ENCODE assay signal across 22 cellular contexts in genomic region chr2:134462791-134463725, GRCh38.
DNase-seq lines count a peak whose midpoint lies in the region; ATAC-seq, FAIRE-seq and TF ChIP-seq lines count a peak whose summit lies in the region.
"Had no signal": no experiment of that assay in that cellular context is flagged by ENCODE, and none has a peak within 500 bp of the region (broad histone marks: within the 10 kb centered on the region; RNA-seq: fewer than 3 reads in every experiment).

No MANE protein-coding gene starts in this region.

- TF ChIP-seq CTCF in K562 (IDR thresholded peaks at IDR 0.05 in 2 of 3, conservative IDR thresholded peaks at IDR 0.05 in 1 of 3; ENCODE audit: insufficient read depth in 2 of 3, low read depth in 1 of 3, low read length in 3 of 3) (no peak), HFFc6 (IDR thresholded peaks at IDR 0.05) (no peak)

- H3K9me1 ChIP-seq in K562 (ENCODE audit: control insufficient read depth, insufficient read depth, low read length) = no peaks in the 10 kb centered on the region

- peaks cover 9 to 69% of the 10 kb centered on the region in 2 experiments for H3K27me3 ChIP-seq in K562 (ENCODE audit: control insufficient read depth in 2 of 2, insufficient read depth in 2 of 2, low read length in 2 of 2)
- no peaks in the 10 kb centered on the region for H3K27me3 ChIP-seq in effector memory CD4-positive, alpha-beta T cell (replicated peaks; ENCODE audit: control insufficient read depth, insufficient read depth, low read length, poor library complexity, severe bottlenecking)
- H3K27me3 ChIP-seq: SJSA1 had no signal

- no peak overlapping the region for H3K4me3 Mint-ChIP-seq in T-helper 17 cell
- no peak overlapping the region for H3K4me3 Mint-ChIP-seq in HFFc6
- H3K4me3 Mint-ChIP-seq: CD4-positive, alpha-beta T cell; IgD-negative memory B cell had no signal

- no peaks in the 10 kb centered on the region for H3K79me2 ChIP-seq in K562 (ENCODE audit: control insufficient read depth, insufficient read depth, low read length)

- POLR2A ChIA-PET in K562 (lab: Yijun Ruan, JAX) = no interaction called here

- H3K36me3 ChIP-seq in K562 (ENCODE audit: control insufficient read depth, insufficient read depth, low read length) = no peaks in the 10 kb centered on the region
- peaks cover 4% of the 10 kb centered on the region for H3K36me3 ChIP-seq in effector memory CD4-positive, alpha-beta T cell (ENCODE audit: control insufficient read depth, insufficient read depth, low read length)
- H3K36me3 ChIP-seq: SJSA1 had no signal

- CTCF ChIA-PET in K562 (lab: Yijun Ruan, JAX; ENCODE audit: low intra/inter-chr PET ratio) = no interaction called here

- H3K4me1 ChIP-seq in K562 (replicated peaks in 1 of 2; ENCODE audit: control insufficient read depth in 2 of 2, insufficient read depth in 2 of 2, low read length in 2 of 2) = no peaks in the 10 kb centered on the region
- no peaks in the 10 kb centered on the region for H3K4me1 ChIP-seq in effector memory CD4-positive, alpha-beta T cell (ENCODE audit: control insufficient read depth, insufficient read depth, low read length, poor library complexity, severe bottlenecking)
- H3K4me1 ChIP-seq: SJSA1 had no signal

- H3K27ac Mint-ChIP-seq in T-helper 17 cell = peak overlapping the region; percentile 53
- no peak overlapping the region for H3K27ac Mint-ChIP-seq in HFFc6
- H3K27ac Mint-ChIP-seq: CD4-positive, alpha-beta T cell had no signal

- H2AFZ ChIP-seq in K562 (ENCODE audit: low read depth, low read length) = no peak overlapping the region

- ATAC-seq in T-helper 17 cell (no peak), K562 (no peak), GM21390 (IDR thresholded peaks at IDR 0.05; ENCODE audit: unreplicated experiment) (no peak)
- ATAC-seq: Right ventricle myocardium inferior had no signal

- TF ChIP-seq RAD21 in K562 (CRISPR knock-in tag; conservative IDR thresholded peaks at IDR 0.05 in 1 of 2, IDR thresholded peaks at IDR 0.05 in 1 of 2) = no peak

- no peaks in the 10 kb centered on the region for H3K9me3 ChIP-seq in T-helper 17 cell (ENCODE audit: control insufficient read depth, low read length, poor library complexity, severe bottlenecking)
- no peaks in the 10 kb centered on the region for H3K9me3 ChIP-seq in K562 (replicated peaks; ENCODE audit: control insufficient read depth, insufficient read depth, low read depth, low read length)
- H3K9me3 ChIP-seq in effector memory CD4-positive, alpha-beta T cell (ENCODE audit: control insufficient read depth, low read length) = no peaks in the 10 kb centered on the region
- H3K9me3 ChIP-seq: SJSA1 had no signal

- H3K27ac ChIP-seq in K562 (ENCODE audit: extremely low read depth, low read depth, low read length) = no peak overlapping the region
- H3K27ac ChIP-seq in effector memory CD4-positive, alpha-beta T cell (ENCODE audit: insufficient read depth, low read length, poor library complexity, severe bottlenecking) = no peak overlapping the region
- H3K27ac ChIP-seq: SJSA1 had no signal

- BruUV-seq in K562 (replicated peaks; lab: Mats Ljungman, UMichigan) = no TSS peak

- in situ Hi-C loops in K562 (cut with MboI) = loop anchor here (5.0 kb wide), 1 partner anchor 439 kb away; no protein-coding TSS in a partner anchor

- H4K20me1 ChIP-seq in K562 (replicated peaks; ENCODE audit: control insufficient read depth, insufficient read depth, low read length) = peaks cover 15% of the 10 kb centered on the region; the same call in 1 of the 2 replicates

- TF ChIP-seq POLR2A in K562 (conservative IDR thresholded peaks at IDR 0.05) = no peak

- WGBS in K562 (ENCODE audit: insufficient coverage, low coverage, missing lambda C conversion rate) = 3% methylated on average over 12 of the region's 12 CpGs

- no peak overlapping the region for H3K9ac ChIP-seq in K562 (ENCODE audit: insufficient read depth in 1 of 2, low read depth in 2 of 2, low read length in 2 of 2)

- no peaks in the 10 kb centered on the region for H3K27me3 Mint-ChIP-seq in T-helper 17 cell
- H3K27me3 Mint-ChIP-seq in HFFc6 (ENCODE audit: insufficient read depth) = peaks cover 36% of the 10 kb centered on the region
- H3K27me3 Mint-ChIP-seq: CD4-positive, alpha-beta T cell; IgD-negative memory B cell had no signal

- intact Hi-C loops in K562 (cut with micrococcal nuclease) = no loop called here

- DNase-seq in T-helper 17 cell = no peak
- no peak for DNase-seq in K562 (ENCODE audit: extremely low read depth in 1 of 4, low spot score in 3 of 4)
- peak; percentile 45 for DNase-seq in islet precursor cell
- DNase-seq in stimulated activated CD8-positive, alpha-beta memory T cell treated with anti-CD3 and anti-CD28 coated beads, Interleukin-4, amount 100 ng/mL, for 48 hours = peak; percentile 5
- DNase-seq in HFFc6 = no peak
- no peak for DNase-seq in effector memory CD4-positive, alpha-beta T cell
- DNase-seq: CD4-positive, alpha-beta T cell; COR-L47; DMS 273 treated with DMSO at 0.1 percent for 48 hours; DND-41; Karpas-422; NCI-H1417; NCI-H187 treated with DMSO at 0.1 percent for 48 hours; NCI-H2107; NCI-H446 treated with DMSO at 0.1 percent for 48 hours; NCI-H526 treated with DMSO at 0.1 percent for 48 hours; OCI-M1 had no signal

- no peak for FAIRE-seq in K562 (lab: Jason Lieb, UNC)
- FAIRE-seq: GM12891 had no signal

- H3K4me3 ChIP-seq in K562 = no peak overlapping the region
- H3K4me3 ChIP-seq in effector memory CD4-positive, alpha-beta T cell (ENCODE audit: insufficient read depth, low read depth, low read length, poor library complexity, severe bottlenecking) = no peak overlapping the region
- H3K4me3 ChIP-seq: SJSA1 had no signal

- peaks cover 4% of the 10 kb centered on the region for H3K4me1 Mint-ChIP-seq in T-helper 17 cell
- peaks cover 8% of the 10 kb centered on the region for H3K4me1 Mint-ChIP-seq in HFFc6 (ENCODE audit: low read depth)

- no peak overlapping the region for H3K4me2 ChIP-seq in K562 (ENCODE audit: insufficient read depth, low read length)

- TF ChIP-seq EP300 in K562 (IDR thresholded peaks at IDR 0.05; ENCODE audit: low read length) = no peak

- H3K9me3 Mint-ChIP-seq in HFFc6 = no peaks in the 10 kb centered on the region
- H3K9me3 Mint-ChIP-seq: CD4-positive, alpha-beta T cell; IgD-negative memory B cell had no signal

- peaks cover 2% of the 10 kb centered on the region for H3K36me3 Mint-ChIP-seq in T-helper 17 cell (ENCODE audit: low read depth)
- H3K36me3 Mint-ChIP-seq in HFFc6 (ENCODE audit: low read depth) = no peaks in the 10 kb centered on the region
- H3K36me3 Mint-ChIP-seq: IgD-negative memory B cell had no signal

TF ChIP-seq in K562, 482 proteins besides CTCF, POLR2A, EP300 and RAD21:
- TF ChIP-seq CSDE1 (IDR thresholded peaks at IDR 0.05) (no peak), NFE2 (IDR thresholded peaks at IDR 0.05; ENCODE audit: low read depth) (peak; percentile 20; the same call in 1 of the 2 replicates), PURB (CRISPR knock-in tag; IDR thresholded peaks at IDR 0.05; ENCODE audit: low read depth) (no peak), MED1 (CRISPR knock-in tag; IDR thresholded peaks at IDR 0.05; ENCODE audit: borderline replicate concordance) (no peak), SMAD4 (CRISPR knock-in tag; conservative IDR thresholded peaks at IDR 0.05) (no peak)

Comparison
In these comparisons a context has a peak if more than half of its experiments do, and no peak if none do; other contexts are left out.
1. DNase-seq: peak in islet precursor cell (single experiment) and stimulated activated CD8-positive, alpha-beta memory T cell treated with anti-CD3 and anti-CD28 coated beads, Interleukin-4, amount 100 ng/mL, for 48 hours (single experiment); none in T-helper 17 cell (0 of 3), K562 (0 of 4), HFFc6 (single experiment) and effector memory CD4-positive, alpha-beta T cell (0 of 3).